In genomic region chr9:91917436-91917835, GRCh38 we compare ENCODE assay signal across 20 cellular contexts. TPM values are rescaled to one million over a fixed set of nuclear protein-coding genes. Genes with fewer than 3 reads are reported as not detected.
DNase-seq lines count a peak whose midpoint lies in the region; ATAC-seq and TF ChIP-seq lines count a peak whose summit lies in the region.
"Had no signal": no experiment of that assay in that cellular context is flagged by ENCODE, and none has a peak within 500 bp of the region (broad histone marks: within the 10 kb centered on the region; RNA-seq: fewer than 3 reads in every experiment).

No MANE protein-coding gene starts in this region.

- no peaks in the 10 kb centered on the region for H3K23me2 ChIP-seq in H9 (ENCODE audit: insufficient read length, low read depth, low read length, poor library complexity, severe bottlenecking)

- TF ChIP-seq CTCF in H9 (conservative IDR thresholded peaks at IDR 0.05): no peak
- no peak for TF ChIP-seq CTCF in stomach (IDR thresholded peaks at IDR 0.05)

- H3K14ac ChIP-seq in H9 (ENCODE audit: insufficient read depth, low read length): no peak overlapping the region; the same call in 1 of the 2 replicates

- H3K27ac Mint-ChIP-seq in H9: no peak overlapping the region
- H3K27ac Mint-ChIP-seq: B cell; CD4-positive, CD25-positive, alpha-beta regulatory T cell; CD8-positive, alpha-beta T cell; GM23338; HFFc6 had no signal

- intact Hi-C loops in stomach (cut with DNase I; ENCODE audit: low total_unique reads): no loop called here
- intact Hi-C loops in aorta (cut with DNase I): no loop called here

- H2BK120ac ChIP-seq in H9 (ENCODE audit: low read depth, low read length, poor library complexity, severe bottlenecking): no peak overlapping the region

- H4K8ac ChIP-seq in H9 (replicated peaks; ENCODE audit: insufficient read length, low read depth, low read length): no peak overlapping the region

- peak; percentile 18 for ATAC-seq in esophagus mucosa
- ATAC-seq in HG03039 (IDR thresholded peaks at IDR 0.05; ENCODE audit: unreplicated experiment): no peak
- ATAC-seq in aorta (ENCODE audit: low FRiP score): no peak
- ATAC-seq: CD8-positive, alpha-beta T cell; GM23338 had no signal

- no peak overlapping the region for H2AFZ ChIP-seq in H9 (ENCODE audit: low read length)
- H2AFZ ChIP-seq: GM23338 had no signal

- no peak overlapping the region for H4K91ac ChIP-seq in H9 (ENCODE audit: insufficient read length, low read depth, low read length)

- no peaks in the 10 kb centered on the region; the same call in 1 of the 2 replicates for H3K4me1 ChIP-seq in H9 (ENCODE audit: insufficient read depth, low read length)
- H3K4me1 ChIP-seq in stomach: peaks cover 13 to 58% (median 35%) of the 10 kb centered on the region in 4 donors
- H3K4me1 ChIP-seq in aorta (ENCODE audit: control insufficient read depth in 1 of 2, insufficient read depth in 2 of 2, low read length in 2 of 2): no peaks in the 10 kb centered on the region
- H3K4me1 ChIP-seq: Caco-2, HAP-1 had no signal

- H3T11ph ChIP-seq in H9 (ENCODE audit: low read length): no peak overlapping the region

- H2BK20ac ChIP-seq in H9 (ENCODE audit: low read depth, low read length, poor library complexity, severe bottlenecking): no peak overlapping the region

- H3K9me3 ChIP-seq in H9 (ENCODE audit: control insufficient read depth, low read depth, low read length) (no peaks in the 10 kb centered on the region), stomach (no peaks in the 10 kb centered on the region), aorta (ENCODE audit: control insufficient read depth, low read length) (no peaks in the 10 kb centered on the region)
- H3K9me3 ChIP-seq: Caco-2, HAP-1 had no signal

- TF ChIP-seq POLR2A in stomach (IDR thresholded peaks at IDR 0.05): no peak

- no peak overlapping the region for H3K4ac ChIP-seq in H9 (ENCODE audit: low read depth, low read length)

- H3K27me3 ChIP-seq in H9 (ENCODE audit: insufficient read depth, low read length) (no peaks in the 10 kb centered on the region), stomach (no peaks in the 10 kb centered on the region), aorta (ENCODE audit: control insufficient read depth in 1 of 2, insufficient read depth in 2 of 2, low read length in 1 of 2) (no peaks in the 10 kb centered on the region)
- H3K27me3 ChIP-seq: BLaER1 had no signal

- H3K27me3 Mint-ChIP-seq in H9 (ENCODE audit: low read depth): peaks cover 84% of the 10 kb centered on the region
- H3K27me3 Mint-ChIP-seq: CD4-positive, CD25-positive, alpha-beta regulatory T cell had no signal

- H2BK5ac ChIP-seq in H9 (ENCODE audit: insufficient read length, low read length): no peak overlapping the region

- H3K79me2 ChIP-seq in H9 (ENCODE audit: insufficient read depth, low read length): no peaks in the 10 kb centered on the region

- H4K5ac ChIP-seq in H9 (ENCODE audit: insufficient read length, low read depth, low read length): no peak overlapping the region

- no peak overlapping the region for H3K56ac ChIP-seq in H9 (ENCODE audit: insufficient read length, low read depth, low read length)

- H3K4me3 ChIP-seq in stomach: no peak overlapping the region
- no peak overlapping the region for H3K4me3 ChIP-seq in aorta (ENCODE audit: low read length in 2 of 2)
- H3K4me3 ChIP-seq: BLaER1, GM23338, HAP-1 had no signal

- H3K27ac ChIP-seq in H9 (ENCODE audit: insufficient read length, low read depth, low read length) (no peak overlapping the region), stomach (no peak overlapping the region), aorta (ENCODE audit: low read depth in 1 of 2, low read length in 2 of 2) (no peak overlapping the region)
- H3K27ac ChIP-seq: 22Rv1, BLaER1, C4-2B had no signal

- no peak overlapping the region for H3K18ac ChIP-seq in H9 (ENCODE audit: insufficient read length, low read depth, low read length)

- no peaks in the 10 kb centered on the region for H4K20me1 ChIP-seq in H9 (ENCODE audit: control insufficient read depth, insufficient read depth, insufficient read length)
- H4K20me1 ChIP-seq: BLaER1 had no signal

- H3K4me2 ChIP-seq in H9 (ENCODE audit: insufficient read depth, insufficient read length, low read length): no peak overlapping the region
- H3K4me2 ChIP-seq: BLaER1, GM23338 had no signal

- H3K36me3 ChIP-seq in stomach (no peaks in the 10 kb centered on the region), aorta (ENCODE audit: control insufficient read depth in 1 of 2, insufficient read depth in 2 of 2, low read length in 1 of 2) (no peaks in the 10 kb centered on the region)
- H3K36me3 ChIP-seq: BLaER1, HAP-1 had no signal

- H2BK12ac ChIP-seq in H9 (ENCODE audit: insufficient read length, low read depth, low read length): peak overlapping the region; percentile 23

- H3K79me1 ChIP-seq in H9 (ENCODE audit: insufficient read depth, low read depth, low read length, poor library complexity, severe bottlenecking): no peaks in the 10 kb centered on the region

- no peak overlapping the region for H2BK15ac ChIP-seq in H9 (ENCODE audit: low read depth, low read length)

- no peaks in the 10 kb centered on the region; a peak in 1 of 5 replicates for H3K9me3 Mint-ChIP-seq in H9
- H3K9me3 Mint-ChIP-seq: CD4-positive, CD25-positive, alpha-beta regulatory T cell; CD8-positive, alpha-beta T cell; GM23338; HFFc6 had no signal

- no peak overlapping the region for H2AK5ac ChIP-seq in H9 (ENCODE audit: insufficient read length, low read length)

- DNase-seq in H9 (no peak), mesenteric fat pad (ENCODE audit: low spot score) (peak; percentile 73), stomach (peak; percentile 14), NCI-H1105 (lab: John Stamatoyannopoulos, UW) (no peak), iPS-NIHi11 (ENCODE audit: low spot score) (no peak), aorta (no peak)
- DNase-seq: Caco-2; CD4-positive, CD25-positive, alpha-beta regulatory T cell; CD8-positive, alpha-beta T cell; DMS153; DND-41; HFFc6 had no signal

- WGBS in H9 (ENCODE audit: extremely low coverage, insufficient read length, low lambda C conversion rate): no CpG with 5 or more reads among the region's 7 CpGs
- 92 to 98% (median 93%) methylated on average over 3 to 7 of the region's 7 CpGs for WGBS in stomach, 5 donors
- WGBS in aorta, 2 donors: 90 to 93% methylated on average over 7 of the region's 7 CpGs

- no peak overlapping the region for H3K4me3 Mint-ChIP-seq in H9
- H3K4me3 Mint-ChIP-seq: B cell; CD4-positive, CD25-positive, alpha-beta regulatory T cell; CD8-positive, alpha-beta T cell; GM23338; HFFc6 had no signal

- no peaks in the 10 kb centered on the region; a peak in 1 of 7 replicates for H3K36me3 Mint-ChIP-seq in H9 (ENCODE audit: insufficient read depth in 1 of 3, low read depth in 3 of 3)
- H3K36me3 Mint-ChIP-seq: CD4-positive, CD25-positive, alpha-beta regulatory T cell; CD8-positive, alpha-beta T cell had no signal

- no peak overlapping the region for H3K23ac ChIP-seq in H9 (ENCODE audit: insufficient read length, low read depth, low read length)

- H3K4me1 Mint-ChIP-seq in H9: peaks cover 17 to 21% of the 10 kb centered on the region in 2 experiments
- H3K4me1 Mint-ChIP-seq: B cell; CD4-positive, CD25-positive, alpha-beta regulatory T cell had no signal

- no peak for TF ChIP-seq EP300 in stomach (IDR thresholded peaks at IDR 0.05)

- H3K9ac ChIP-seq in H9 (ENCODE audit: extremely low read depth, insufficient read length, low read length): no peak overlapping the region
- H3K9ac ChIP-seq: BLaER1 had no signal

RNA-seq across cellular contexts. Expression of gene ROR2, which starts 32.6 kb away (rescaled TPM):
- total RNA-seq in H9 (2021) (2.7 TPM in 2 replicates), esophagus mucosa (2.5 TPM), mesenteric fat pad (9.5 TPM), stomach (10 to 100 TPM in 3 of 5 donors, 1 to 10 TPM in 2; 6.1 to 21.4 (median 15.6) TPM), aorta (1 to 10 TPM; 1.6 to 5.8 TPM)
- polyA plus RNA-seq in stomach (10 to 100 TPM in 1 of 3 donors, 1 to 10 TPM in 2; 3.0 to 12.0 (median 7.6) TPM), aorta (not detected)
- polyA plus RNA-seq: CD4-positive, CD25-positive, alpha-beta regulatory T cell had no signal

Comparison
In these comparisons a context has a peak if more than half of its experiments do, and no peak if none do; other contexts are left out.
1. DNase-seq: peak in mesenteric fat pad (single experiment) and stomach (single experiment); none in H9 (single experiment), NCI-H1105 (single experiment), iPS-NIHi11 (single experiment) and aorta (0 of 2).